ENCODE assay signal across 3 cellular contexts in genomic region chr15:64795921-64796320, GRCh38. TPM values are rescaled to one million over a fixed set of nuclear protein-coding genes. Genes with fewer than 3 reads are reported as not detected.
"Had no signal": no experiment of that assay in that cellular context is flagged by ENCODE, and none has a peak within 500 bp of the region (broad histone marks: within the 10 kb centered on the region; RNA-seq: fewer than 3 reads in every experiment).

No MANE protein-coding gene starts in this region.

RNA-seq across cellular contexts. Expression of gene RBPMS2, which starts 20.5 kb away (rescaled TPM):
- total RNA-seq: OCI-LY7, PC-3, RPMI7951 had no signal
